8 cellular contexts compared by ENCODE assay signal in the genomic region with DNA sequence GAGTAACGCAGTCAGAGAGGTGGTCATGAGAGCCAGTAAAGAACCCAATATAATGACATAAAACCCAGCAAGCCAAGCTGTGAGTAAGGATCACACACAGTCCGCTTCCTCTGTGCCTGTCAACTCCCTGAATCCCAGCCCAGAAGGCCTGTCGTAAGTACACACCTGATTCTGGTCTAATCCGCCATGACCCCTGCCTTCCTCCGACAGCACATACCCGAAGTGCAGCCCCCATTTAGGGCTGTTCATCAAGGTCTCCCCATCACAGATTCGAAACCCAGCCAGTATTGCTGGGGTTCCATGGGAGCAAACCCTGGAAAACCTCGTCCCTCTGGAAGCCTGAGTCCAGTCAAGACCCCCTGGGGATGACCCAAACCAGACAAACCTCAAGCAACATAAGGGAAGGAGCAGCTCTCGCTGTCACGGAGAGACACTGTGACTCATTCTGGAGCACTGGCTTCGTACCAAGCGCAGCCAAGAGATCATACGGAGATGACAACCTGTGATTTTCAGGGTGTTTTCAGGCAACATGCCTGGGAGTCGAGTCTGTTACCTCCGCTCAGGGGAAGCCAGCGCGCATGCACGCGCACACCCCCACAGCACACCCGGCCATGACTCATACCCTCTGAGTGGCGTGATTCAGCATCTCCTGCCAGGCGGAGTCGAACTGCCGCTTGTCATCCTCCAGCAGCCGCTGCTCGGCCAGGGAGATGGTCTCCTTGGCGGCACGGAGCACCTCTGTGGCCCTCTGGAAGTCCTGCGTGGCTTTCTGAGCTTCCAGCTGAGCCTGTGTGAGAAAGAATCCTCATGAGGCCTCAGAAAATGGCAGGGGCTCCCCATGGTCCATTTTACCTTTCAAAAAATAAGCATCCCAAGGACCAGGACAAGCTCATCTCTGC.
DNase-seq lines count a peak whose midpoint lies in the region; ATAC-seq and TF ChIP-seq lines count a peak whose summit lies in the region.

No MANE protein-coding gene starts in this region.

- H3K27me3 ChIP-seq in esophagus (ENCODE audit: control insufficient read depth in 1 of 2, insufficient read depth in 2 of 2, low read length in 2 of 2): no peaks in the 10 kb centered on the region

- H3K27ac ChIP-seq in esophagus (ENCODE audit: low read depth in 2 of 2, low read length in 1 of 2): peak overlapping the region; percentile 44 to 57

- peaks cover 0 to 12% of the 10 kb centered on the region in 2 donors for H3K4me1 ChIP-seq in esophagus (ENCODE audit: control insufficient read depth in 2 of 2, insufficient read depth in 2 of 2, low read length in 1 of 2)

- POLR2A ChIA-PET in naive thymus-derived CD8-positive, alpha-beta T cell (lab: Charles Lee): interaction anchor here (0.6 to 6.2 kb wide), 7 partner anchors 23 to 151 kb away, joined by 4 to 49 read pairs (median 5); a partner anchor contains a TSS

- TF ChIP-seq CTCF in HFFc6 (IDR thresholded peaks at IDR 0.05): no peak

- peak overlapping the region; percentile 98 for H3K27ac Mint-ChIP-seq in HFFc6
- H3K27ac Mint-ChIP-seq in naive thymus-derived CD8-positive, alpha-beta T cell: peak overlapping the region in 9 of 10 donors; percentile 28 to 90 (median 79)
- peak overlapping the region; percentile 82 for H3K27ac Mint-ChIP-seq in stimulated activated naive B cell treated with anti-CD40 and anti-IgM and Interleukin-4, amounts not matched to agents 10 μg/mL and 1 μg/mL and 100 μg/mL, for 72 hours

- no peaks in the 10 kb centered on the region for H3K9me3 Mint-ChIP-seq in HFFc6
- no peaks in the 10 kb centered on the region for H3K9me3 Mint-ChIP-seq in naive thymus-derived CD8-positive, alpha-beta T cell
- no peaks in the 10 kb centered on the region for H3K9me3 Mint-ChIP-seq in stimulated activated naive B cell treated with anti-CD40 and anti-IgM and Interleukin-4, amounts not matched to agents 10 μg/mL and 1 μg/mL and 100 μg/mL, for 72 hours

- H3K4me1 Mint-ChIP-seq in HFFc6 (ENCODE audit: low read depth): peaks cover 29% of the 10 kb centered on the region
- peaks cover 29 to 88% (median 81%) of the 10 kb centered on the region in 4 donors for H3K4me1 Mint-ChIP-seq in naive thymus-derived CD8-positive, alpha-beta T cell
- peaks cover 55 to 86% of the 10 kb centered on the region in 2 donors for H3K4me1 Mint-ChIP-seq in stimulated activated naive B cell treated with anti-CD40 and anti-IgM and Interleukin-4, amounts not matched to agents 10 μg/mL and 1 μg/mL and 100 μg/mL, for 72 hours

- H3K36me3 Mint-ChIP-seq in HFFc6 (ENCODE audit: low read depth): no peaks in the 10 kb centered on the region
- no peaks in the 10 kb centered on the region for H3K36me3 Mint-ChIP-seq in naive thymus-derived CD8-positive, alpha-beta T cell
- H3K36me3 Mint-ChIP-seq in stimulated activated naive B cell treated with anti-CD40 and anti-IgM and Interleukin-4, amounts not matched to agents 10 μg/mL and 1 μg/mL and 100 μg/mL, for 72 hours: peaks cover 12 to 29% of the 10 kb centered on the region in 2 donors

- no peaks in the 10 kb centered on the region for H3K9me3 ChIP-seq in esophagus (ENCODE audit: control insufficient read depth in 2 of 2, insufficient read depth in 1 of 2, low read depth in 1 of 2, low read length in 1 of 2)

- H3K4me3 Mint-ChIP-seq in HFFc6: peak overlapping the region; percentile 73
- H3K4me3 Mint-ChIP-seq in naive thymus-derived CD8-positive, alpha-beta T cell: peak overlapping the region in 9 of 10 donors; percentile 56 to 71 (median 64)
- peak overlapping the region; percentile 41 to 51 for H3K4me3 Mint-ChIP-seq in stimulated activated naive B cell treated with anti-CD40 and anti-IgM and Interleukin-4, amounts not matched to agents 10 μg/mL and 1 μg/mL and 100 μg/mL, for 72 hours

- H3K4me3 ChIP-seq in esophagus (ENCODE audit: low read depth in 1 of 2, low read length in 2 of 2): no peak overlapping the region

- 50 to 62% methylated on average over 29 of the region's 29 CpGs for WGBS in esophagus, 2 donors

- peak; percentile 14 to 53 for ATAC-seq in naive thymus-derived CD8-positive, alpha-beta T cell
- peak; percentile 67 to 69 for ATAC-seq in stimulated activated naive B cell treated with anti-CD40 and anti-IgM and Interleukin-4, amounts not matched to agents 10 μg/mL and 1 μg/mL and 100 μg/mL, for 72 hours (replicated peaks)

- no peaks in the 10 kb centered on the region; the same call in none of the 2 replicates for H3K27me3 Mint-ChIP-seq in HFFc6 (ENCODE audit: insufficient read depth)
- no peaks in the 10 kb centered on the region for H3K27me3 Mint-ChIP-seq in naive thymus-derived CD8-positive, alpha-beta T cell
- H3K27me3 Mint-ChIP-seq in stimulated activated naive B cell treated with anti-CD40 and anti-IgM and Interleukin-4, amounts not matched to agents 10 μg/mL and 1 μg/mL and 100 μg/mL, for 72 hours: no peaks in the 10 kb centered on the region

- peaks cover 0 to 4% of the 10 kb centered on the region in 2 donors for H3K36me3 ChIP-seq in esophagus (ENCODE audit: control insufficient read depth in 2 of 2, insufficient read depth in 2 of 2, low read length in 1 of 2)

- peak; percentile 43 for DNase-seq in DMS53 treated with DMSO at 0.1 percent for 48 hours (lab: John Stamatoyannopoulos, UW; ENCODE audit: unreplicated experiment)
- DNase-seq in HFFc6: peak; percentile 98
- peak; percentile 92 for DNase-seq in NOMO-1 treated with dmso at 0.1 percent for 144 hours (lab: John Stamatoyannopoulos, UW; ENCODE audit: unreplicated experiment)
- peak; percentile 84 for DNase-seq in activated T-cell treated with anti-CD3 and anti-CD28 coated beads, Interleukin-2, amount 50 U/mL, for 1 hour
- DNase-seq in naive thymus-derived CD8-positive, alpha-beta T cell: peak; percentile 18 to 86 (median 59)
- peak; percentile 78 for DNase-seq in stimulated activated naive B cell treated with anti-CD40 and anti-IgM and Interleukin-4, amounts not matched to agents 10 μg/mL and 1 μg/mL and 100 μg/mL, for 72 hours
- no peak for DNase-seq in NCI-H510A treated with DMSO at 0.1 percent for 48 hours (lab: John Stamatoyannopoulos, UW)
